8 cellular contexts compared by ENCODE assay signal in the genomic region with DNA sequence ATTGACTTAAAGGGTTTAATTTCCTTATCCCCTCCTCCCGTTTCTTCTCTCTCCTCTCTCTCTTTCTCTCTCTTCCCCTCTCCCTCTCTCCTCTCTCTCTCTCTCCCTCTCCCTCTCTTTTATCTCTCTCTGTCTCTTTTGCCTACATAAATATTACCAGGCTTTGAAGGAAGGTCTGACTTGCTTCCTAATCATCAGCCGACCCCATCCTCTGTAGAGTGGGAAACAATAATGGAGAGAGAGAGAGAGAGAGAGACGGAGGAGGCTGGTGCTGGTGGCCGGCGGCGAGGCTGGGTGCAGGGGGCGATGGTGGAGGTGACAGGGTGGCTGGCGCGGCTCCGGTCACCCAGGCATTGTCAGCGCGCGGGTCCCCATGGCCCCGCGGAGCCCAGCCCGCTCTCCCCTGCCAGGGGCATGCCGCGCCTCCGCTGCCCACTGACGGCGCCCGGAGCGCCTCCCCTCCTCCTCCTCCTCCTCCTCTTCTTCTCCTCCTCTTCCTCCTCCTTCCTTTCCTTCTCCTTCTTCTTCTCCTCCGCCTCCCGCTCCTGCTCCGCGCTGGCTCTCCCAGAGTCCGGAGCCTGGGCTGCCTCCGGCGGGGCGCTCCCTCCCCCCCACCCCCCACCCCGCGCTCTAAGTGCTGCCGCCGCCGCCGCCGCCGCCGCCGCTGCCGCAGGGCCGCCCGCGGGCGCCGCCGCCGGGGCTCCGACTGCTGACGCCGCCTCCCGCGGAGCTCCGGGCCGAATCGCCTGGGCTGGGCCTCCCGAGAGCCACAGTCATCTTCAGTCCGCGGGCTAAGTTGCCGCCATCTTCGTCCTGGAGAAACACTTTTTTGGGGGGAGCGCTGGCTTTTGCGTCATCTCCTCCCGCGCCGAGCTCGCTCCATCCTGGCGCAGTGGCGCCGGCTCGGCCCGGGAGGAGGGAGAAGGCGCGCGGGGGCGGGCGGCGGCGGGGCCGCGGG.
DNase-seq lines count a peak whose midpoint lies in the region; ATAC-seq, FAIRE-seq and TF ChIP-seq lines count a peak whose summit lies in the region.

No MANE protein-coding gene starts in this region.

- H3K27me3 ChIP-seq in dorsolateral prefrontal cortex: peaks cover 0 to 26% (median 0%) of the 10 kb centered on the region in 45 donors

- peak overlapping the region; percentile 34 to 84 (median 71) for H3K4me3 ChIP-seq in dorsolateral prefrontal cortex

- TF ChIP-seq CTCF in dorsolateral prefrontal cortex (IDR thresholded peaks at IDR 0.05 in 54 of 56, conservative IDR thresholded peaks at IDR 0.05 in 2 of 56; ENCODE audit: low read depth in 1 of 56, partially characterized antibody in 56 of 56): no peak

- H3K4me1 Mint-ChIP-seq in naive thymus-derived CD8-positive, alpha-beta T cell: peaks cover 6 to 20% (median 11%) of the 10 kb centered on the region in 4 donors

- H3K36me3 Mint-ChIP-seq in naive thymus-derived CD8-positive, alpha-beta T cell: peaks cover 0 to 7% (median 5%) of the 10 kb centered on the region in 3 donors

- H3K4me3 Mint-ChIP-seq in naive thymus-derived CD8-positive, alpha-beta T cell: peak overlapping the region in 9 of 10 donors; percentile 6 to 83 (median 51)

- intact Hi-C loops in dorsolateral prefrontal cortex (cut with DNase I): loop anchor here (2.0 to 5.0 kb wide), 3 partner anchors 495 to 660 kb away; no protein-coding TSS in a partner anchor

- peak; percentile 60 for FAIRE-seq in H54 (lab: Jason Lieb, UNC)

- H3K27ac Mint-ChIP-seq in naive thymus-derived CD8-positive, alpha-beta T cell: no peak overlapping the region

- POLR2A ChIA-PET in naive thymus-derived CD8-positive, alpha-beta T cell (lab: Charles Lee): no interaction called here

- H3K27me3 Mint-ChIP-seq in naive thymus-derived CD8-positive, alpha-beta T cell: peaks cover 27 to 57% (median 42%) of the 10 kb centered on the region in 5 donors

- DNase-seq in H54 (ENCODE audit: insufficient read length, low spot score) (peak; percentile 89), NCI-H510A treated with DMSO at 0.1 percent for 48 hours (lab: John Stamatoyannopoulos, UW) (peak; percentile 71), dorsolateral prefrontal cortex (peak in 8 of 10 donors; percentile 24 to 67 (median 54))
- no peak for DNase-seq in naive thymus-derived CD8-positive, alpha-beta T cell

- no peak for ATAC-seq in naive thymus-derived CD8-positive, alpha-beta T cell
- ATAC-seq in GM18870 (IDR thresholded peaks at IDR 0.05; ENCODE audit: unreplicated experiment) (no peak), HG03378 (IDR thresholded peaks at IDR 0.05; ENCODE audit: unreplicated experiment) (no peak), HG02885 (IDR thresholded peaks at IDR 0.05; ENCODE audit: poor library complexity, unreplicated experiment) (no peak), GM21367 (IDR thresholded peaks at IDR 0.05; ENCODE audit: unreplicated experiment) (no peak)

- peaks cover 0 to 15% (median 4%) of the 10 kb centered on the region in 9 donors for H3K9me3 Mint-ChIP-seq in naive thymus-derived CD8-positive, alpha-beta T cell

- H3K27ac ChIP-seq in dorsolateral prefrontal cortex: peak overlapping the region in 53 of 59 donors; percentile 3 to 89 (median 76)

- TF ChIP-seq POLR2A in H54 (IDR thresholded peaks at IDR 0.05; ENCODE audit: low read depth, low read length): peak; percentile 43; the same call in 1 of the 2 replicates

Comparison
In these comparisons a context has a peak if more than half of its experiments do, and no peak if none do; other contexts are left out.
1. DNase-seq: peak in H54 (single experiment), NCI-H510A treated with DMSO at 0.1 percent for 48 hours (single experiment) and dorsolateral prefrontal cortex (8 of 10); none in naive thymus-derived CD8-positive, alpha-beta T cell (0 of 10).